ENCODE assay signal across 25 cellular contexts in the genomic region with DNA sequence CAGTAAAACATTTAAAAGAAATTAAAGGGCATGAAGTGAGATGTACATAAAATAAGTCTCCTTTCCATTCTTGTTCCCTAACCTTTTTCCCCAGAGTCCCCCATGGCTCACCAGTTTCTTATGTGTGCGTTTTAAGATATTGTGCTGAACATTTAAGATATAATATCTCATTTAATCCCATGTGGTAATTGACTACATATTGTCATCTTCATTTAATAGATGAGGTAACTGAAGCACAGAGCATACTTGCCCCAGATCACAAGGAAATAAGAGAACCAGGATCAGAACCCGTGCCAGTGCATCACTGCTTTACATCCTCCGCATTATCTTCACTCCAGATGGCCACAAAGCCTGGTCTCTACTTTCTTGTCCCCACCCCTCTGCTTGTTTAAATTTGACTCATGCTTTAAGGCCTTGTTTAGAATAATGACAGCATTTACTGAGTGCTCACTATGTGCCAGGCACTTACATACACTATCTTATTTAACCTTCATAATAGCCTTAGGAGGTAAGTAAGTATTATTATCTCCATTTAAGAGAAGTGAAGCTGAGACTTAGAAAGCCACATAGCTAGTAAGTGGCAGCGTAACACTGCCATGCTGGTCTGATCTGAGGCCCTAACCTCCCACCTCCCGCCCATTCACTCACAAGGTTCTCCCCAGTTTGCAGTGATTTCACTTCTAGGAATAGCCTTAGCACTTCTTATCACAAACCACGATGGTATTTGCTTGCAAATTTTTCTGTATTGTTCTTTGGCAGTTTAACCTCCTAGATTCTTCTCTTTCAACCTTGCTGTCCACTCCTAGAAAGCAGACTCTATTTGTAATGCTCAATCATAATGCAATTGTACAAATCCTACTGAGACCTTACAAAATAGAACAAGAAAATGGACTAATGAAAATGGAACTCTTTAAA.
DNase-seq lines count a peak whose midpoint lies in the region; ATAC-seq and TF ChIP-seq lines count a peak whose summit lies in the region.
"Had no signal": no experiment of that assay in that cellular context is flagged by ENCODE, and none has a peak within 500 bp of the region (broad histone marks: within the 10 kb centered on the region; RNA-seq: fewer than 3 reads in every experiment).

No MANE protein-coding gene starts in this region.

- H3K4me3 Mint-ChIP-seq in activated CD8-positive, alpha-beta T cell treated with anti-CD3 and anti-CD28 coated beads for 36 hours: no peak overlapping the region
- H3K4me3 Mint-ChIP-seq in activated CD8-positive, alpha-beta T cell treated with anti-CD3 and anti-CD28 coated beads, Interleukin-2, amount 10 ng/mL, durations not matched to agents 7 days and 5 days: no peak overlapping the region
- H3K4me3 Mint-ChIP-seq in CD4-positive, CD25-positive, alpha-beta regulatory T cell: peak overlapping the region in 2 of 4 donors; percentile 26 to 59
- no peak overlapping the region for H3K4me3 Mint-ChIP-seq in mesothelial cell of epicardium

- 81 to 83% (median 82%) methylated on average over 6 of the region's 6 CpGs for WGBS in stomach, 5 donors

- H3K36me3 Mint-ChIP-seq in activated CD8-positive, alpha-beta T cell treated with anti-CD3 and anti-CD28 coated beads for 36 hours (ENCODE audit: low read depth): no peaks in the 10 kb centered on the region
- H3K36me3 Mint-ChIP-seq in activated CD8-positive, alpha-beta T cell treated with anti-CD3 and anti-CD28 coated beads, Interleukin-2, amount 10 ng/mL, durations not matched to agents 7 days and 5 days (ENCODE audit: low read depth): peaks cover 4% of the 10 kb centered on the region
- H3K36me3 Mint-ChIP-seq in CD4-positive, CD25-positive, alpha-beta regulatory T cell: peaks cover 3% of the 10 kb centered on the region
- no peaks in the 10 kb centered on the region for H3K36me3 Mint-ChIP-seq in mesothelial cell of epicardium

- no peaks in the 10 kb centered on the region for H3K36me3 ChIP-seq in CD4-positive, CD25-positive, alpha-beta regulatory T cell (ENCODE audit: control insufficient read depth, insufficient read depth, low read length)
- H3K36me3 ChIP-seq in stomach: no peaks in the 10 kb centered on the region
- H3K36me3 ChIP-seq: heart right ventricle, prostate gland, sigmoid colon, vagina, WERI-Rb-1 had no signal

- no peak for TF ChIP-seq EP300 in stomach (IDR thresholded peaks at IDR 0.05)

- H3K27me3 Mint-ChIP-seq in activated CD8-positive, alpha-beta T cell treated with anti-CD3 and anti-CD28 coated beads for 36 hours: no peaks in the 10 kb centered on the region
- peaks cover 5% of the 10 kb centered on the region for H3K27me3 Mint-ChIP-seq in activated CD8-positive, alpha-beta T cell treated with anti-CD3 and anti-CD28 coated beads, Interleukin-2, amount 10 ng/mL, durations not matched to agents 7 days and 5 days (ENCODE audit: low read depth)
- H3K27me3 Mint-ChIP-seq in CD4-positive, CD25-positive, alpha-beta regulatory T cell: no peaks in the 10 kb centered on the region
- no peaks in the 10 kb centered on the region for H3K27me3 Mint-ChIP-seq in mesothelial cell of epicardium (ENCODE audit: low read depth)

- H3K4me1 ChIP-seq in CD4-positive, CD25-positive, alpha-beta regulatory T cell (ENCODE audit: control insufficient read depth, insufficient read depth, low read length, poor library complexity, severe bottlenecking): peaks cover 40% of the 10 kb centered on the region
- H3K4me1 ChIP-seq in stomach: peaks cover 0 to 30% (median 16%) of the 10 kb centered on the region in 4 donors
- H3K4me1 ChIP-seq: prostate gland had no signal

- POLR2A ChIA-PET in activated CD8-positive, alpha-beta T cell treated with anti-CD3 and anti-CD28 coated beads for 36 hours (lab: Charles Lee): interaction anchor here (0.5 kb wide), 1 partner anchor 9 kb away, joined by 3 read pairs; no protein-coding TSS in a partner anchor
- POLR2A ChIA-PET in activated CD8-positive, alpha-beta T cell treated with anti-CD3 and anti-CD28 coated beads, Interleukin-2, amount 10 ng/mL, durations not matched to agents 7 days and 5 days (lab: Charles Lee): no interaction called here

- no peaks in the 10 kb centered on the region for H3K9me3 ChIP-seq in CD4-positive, CD25-positive, alpha-beta regulatory T cell (ENCODE audit: control insufficient read depth in 2 of 2, low read length in 2 of 2)
- no peaks in the 10 kb centered on the region for H3K9me3 ChIP-seq in stomach
- H3K9me3 ChIP-seq: heart right ventricle, prostate gland, sigmoid colon, vagina had no signal

- DNase-seq in activated CD8-positive, alpha-beta T cell treated with anti-CD3 and anti-CD28 coated beads for 36 hours: peak; percentile 25
- no peak for DNase-seq in activated CD8-positive, alpha-beta T cell treated with anti-CD3 and anti-CD28 coated beads, Interleukin-2, amount 10 ng/mL, durations not matched to agents 7 days and 5 days
- peak in 1 of 3 donors; percentile 70 for DNase-seq in CD4-positive, CD25-positive, alpha-beta regulatory T cell
- DNase-seq in OCI-M1 (lab: John Stamatoyannopoulos, UW) (peak; percentile 9), mesothelial cell of epicardium (ENCODE audit: low spot score in 2 of 2, unreplicated experiment in 2 of 2) (no peak), NCI-H1048 (lab: John Stamatoyannopoulos, UW) (no peak), stomach (no peak)
- DNase-seq: activated CD4-positive, alpha-beta T cell treated with anti-CD3 and anti-CD28 coated beads, Interleukin-2, amount 50 U/mL, for 1 hour; activated CD8-positive, alpha-beta memory T cell treated with anti-CD3 and anti-CD28 coated beads, Interleukin-2, amount 50 U/mL, for 4 hours; cortex of kidney; foreskin melanocyte; heart right ventricle; NCI-H1092; NCI-H187; NCI-H2171 treated with DMSO at 0.1 percent for 48 hours; NCI-H524 treated with DMSO at 0.1 percent for 48 hours; Right ventricle myocardium superior; sigmoid colon; stimulated activated naive CD4-positive, alpha-beta T cell treated with Interleukin-2 at 50 U/mL for 16 hours; WERI-Rb-1 had no signal

- no peak for TF ChIP-seq POLR2A in stomach (IDR thresholded peaks at IDR 0.05)

- H3K27me3 ChIP-seq in CD4-positive, CD25-positive, alpha-beta regulatory T cell (ENCODE audit: control insufficient read depth, insufficient read depth, low read length): no peaks in the 10 kb centered on the region
- no peaks in the 10 kb centered on the region for H3K27me3 ChIP-seq in stomach
- H3K27me3 ChIP-seq: heart right ventricle, sigmoid colon, vagina had no signal

- H3K4me1 Mint-ChIP-seq in activated CD8-positive, alpha-beta T cell treated with anti-CD3 and anti-CD28 coated beads for 36 hours (ENCODE audit: low read depth): peaks cover 49% of the 10 kb centered on the region
- H3K4me1 Mint-ChIP-seq in activated CD8-positive, alpha-beta T cell treated with anti-CD3 and anti-CD28 coated beads, Interleukin-2, amount 10 ng/mL, durations not matched to agents 7 days and 5 days (ENCODE audit: low read depth): peaks cover 51% of the 10 kb centered on the region
- peaks cover 29 to 71% (median 49%) of the 10 kb centered on the region in 4 donors for H3K4me1 Mint-ChIP-seq in CD4-positive, CD25-positive, alpha-beta regulatory T cell
- peaks cover 40% of the 10 kb centered on the region for H3K4me1 Mint-ChIP-seq in mesothelial cell of epicardium

- intact Hi-C loops in activated CD8-positive, alpha-beta T cell treated with anti-CD3 and anti-CD28 coated beads for 36 hours (cut with micrococcal nuclease): no loop called here
- intact Hi-C loops in stomach (cut with DNase I; ENCODE audit: low total_unique reads): no loop called here

- H3K27ac Mint-ChIP-seq in activated CD8-positive, alpha-beta T cell treated with anti-CD3 and anti-CD28 coated beads for 36 hours: no peak overlapping the region
- H3K27ac Mint-ChIP-seq in activated CD8-positive, alpha-beta T cell treated with anti-CD3 and anti-CD28 coated beads, Interleukin-2, amount 10 ng/mL, durations not matched to agents 7 days and 5 days: no peak overlapping the region
- peak overlapping the region; percentile 89 to 93 (median 90) for H3K27ac Mint-ChIP-seq in CD4-positive, CD25-positive, alpha-beta regulatory T cell
- peak overlapping the region; percentile 33 for H3K27ac Mint-ChIP-seq in mesothelial cell of epicardium

- CTCF ChIA-PET in activated CD8-positive, alpha-beta T cell treated with anti-CD3 and anti-CD28 coated beads for 36 hours (lab: Charles Lee): no interaction called here
- CTCF ChIA-PET in activated CD8-positive, alpha-beta T cell treated with anti-CD3 and anti-CD28 coated beads, Interleukin-2, amount 10 ng/mL, durations not matched to agents 7 days and 5 days (lab: Charles Lee): no interaction called here

- H3K9me3 Mint-ChIP-seq in activated CD8-positive, alpha-beta T cell treated with anti-CD3 and anti-CD28 coated beads for 36 hours: no peaks in the 10 kb centered on the region
- no peaks in the 10 kb centered on the region for H3K9me3 Mint-ChIP-seq in activated CD8-positive, alpha-beta T cell treated with anti-CD3 and anti-CD28 coated beads, Interleukin-2, amount 10 ng/mL, durations not matched to agents 7 days and 5 days (ENCODE audit: insufficient read depth)
- H3K9me3 Mint-ChIP-seq in CD4-positive, CD25-positive, alpha-beta regulatory T cell: peaks cover 0 to 2% (median 0%) of the 10 kb centered on the region in 7 donors
- H3K9me3 Mint-ChIP-seq in mesothelial cell of epicardium: no peaks in the 10 kb centered on the region

- TF ChIP-seq CTCF in activated CD8-positive, alpha-beta T cell treated with anti-CD3 and anti-CD28 coated beads for 36 hours (IDR thresholded peaks at IDR 0.05): no peak
- no peak for TF ChIP-seq CTCF in mesothelial cell of epicardium (IDR thresholded peaks at IDR 0.05; ENCODE audit: unreplicated experiment)
- TF ChIP-seq CTCF in stomach (IDR thresholded peaks at IDR 0.05): no peak

- no peak overlapping the region for H3K4me3 ChIP-seq in CD4-positive, CD25-positive, alpha-beta regulatory T cell (ENCODE audit: low read depth, low read length)
- H3K4me3 ChIP-seq in stomach: no peak overlapping the region
- H3K4me3 ChIP-seq: heart right ventricle, lung, prostate gland, sigmoid colon, vagina had no signal

- peak; percentile 35 for ATAC-seq in activated CD8-positive, alpha-beta T cell treated with anti-CD3 and anti-CD28 coated beads for 36 hours
- ATAC-seq in activated CD8-positive, alpha-beta T cell treated with anti-CD3 and anti-CD28 coated beads, Interleukin-2, amount 10 ng/mL, durations not matched to agents 7 days and 5 days: no peak
- no peak for ATAC-seq in CD4-positive, CD25-positive, alpha-beta regulatory T cell (ENCODE audit: low read depth in 2 of 2)
- no peak for ATAC-seq in GM19395 (IDR thresholded peaks at IDR 0.05; ENCODE audit: unreplicated experiment)
- ATAC-seq: heart right ventricle had no signal

- no peak overlapping the region for H3K27ac ChIP-seq in CD4-positive, CD25-positive, alpha-beta regulatory T cell (ENCODE audit: insufficient read depth, low read length, poor library complexity, severe bottlenecking)
- no peak overlapping the region for H3K27ac ChIP-seq in stomach
- H3K27ac ChIP-seq: HL-60, prostate gland, sigmoid colon, WERI-Rb-1 had no signal

Comparison
In these comparisons a context has a peak if more than half of its experiments do, and no peak if none do; other contexts are left out.
1. DNase-seq: peak in activated CD8-positive, alpha-beta T cell treated with anti-CD3 and anti-CD28 coated beads for 36 hours (single experiment) and OCI-M1 (single experiment); none in activated CD8-positive, alpha-beta T cell treated with anti-CD3 and anti-CD28 coated beads, Interleukin-2, amount 10 ng/mL, durations not matched to agents 7 days and 5 days (single experiment), mesothelial cell of epicardium (0 of 2), NCI-H1048 (single experiment) and stomach (single experiment).
2. H3K27ac Mint-ChIP-seq: peak in CD4-positive, CD25-positive, alpha-beta regulatory T cell (3 of 3) and mesothelial cell of epicardium (single experiment); none in activated CD8-positive, alpha-beta T cell treated with anti-CD3 and anti-CD28 coated beads for 36 hours (single experiment) and activated CD8-positive, alpha-beta T cell treated with anti-CD3 and anti-CD28 coated beads, Interleukin-2, amount 10 ng/mL, durations not matched to agents 7 days and 5 days (single experiment).